In genomic region chr9:97386733-97387503, GRCh38 we compare ENCODE assay signal across 8 cellular contexts. TPM values are rescaled to one million over a fixed set of nuclear protein-coding genes. Genes with fewer than 3 reads are reported as not detected.
DNase-seq lines count a peak whose midpoint lies in the region; ATAC-seq, FAIRE-seq and TF ChIP-seq lines count a peak whose summit lies in the region.

No MANE protein-coding gene starts in this region.

- 47% methylated on average over 28 of the region's 30 CpGs; no CpG with 5 or more reads in 1 of the 2 experiments for WGBS in H1 (ENCODE audit: extremely low coverage in 1 of 2, insufficient coverage in 1 of 2, insufficient read length in 1 of 2, insufficient replicate concordance in 2 of 2, low coverage in 1 of 2, low lambda C conversion rate in 2 of 2, missing lambda C conversion rate in 1 of 2), 2 experiments

- intact Hi-C loops in CD4-positive, alpha-beta memory T cell (cut with micrococcal nuclease): loop anchor here (1.0 kb wide), 1 partner anchor 228 kb away; no protein-coding TSS in a partner anchor

- H3K56ac ChIP-seq in H1 (replicated peaks; ENCODE audit: insufficient read length, low read depth, low read length): no peak overlapping the region

- peaks cover 7% of the 10 kb centered on the region for H3K4me1 ChIP-seq in CD4-positive, alpha-beta memory T cell (ENCODE audit: insufficient read depth, low read length)
- H3K4me1 ChIP-seq in HEK293 (ENCODE audit: control insufficient read depth, insufficient read depth, low read length) (no peaks in the 10 kb centered on the region), H1 (replicated peaks in 1 of 4; ENCODE audit: control insufficient read depth in 3 of 4, insufficient read depth in 4 of 4, low read length in 3 of 4) (peaks cover 0 to 19% (median 9%) of the 10 kb centered on the region in 4 experiments; a peak in 6 of 7 replicates)

- no peak overlapping the region; the same call in 1 of the 2 replicates for H2BK5ac ChIP-seq in H1 (ENCODE audit: low read depth, low read length)

- no peak overlapping the region for H3K4me3 ChIP-seq in CD4-positive, alpha-beta memory T cell (ENCODE audit: low read length in 2 of 2)
- H3K4me3 ChIP-seq in HEK293 (ENCODE audit: low read depth, low read length): no peak overlapping the region
- no peak overlapping the region; a peak in 1 of 8 replicates for H3K4me3 ChIP-seq in H1 (ENCODE audit: extremely low read depth in 1 of 4, insufficient read depth in 2 of 4, low read depth in 3 of 4, low read length in 4 of 4)

- peaks cover 2 to 14% (median 9%) of the 10 kb centered on the region in 4 donors for H3K4me1 Mint-ChIP-seq in CD4-positive, alpha-beta memory T cell
- H3K4me1 Mint-ChIP-seq in memory B cell: peaks cover 14% of the 10 kb centered on the region

- H4K91ac ChIP-seq in H1 (replicated peaks; ENCODE audit: insufficient read length, low read length): no peak overlapping the region

- TF ChIP-seq CTCF in HEK293 (tag by site-specific recombination; IDR thresholded peaks at IDR 0.05) (peak; percentile 80), H1 (IDR thresholded peaks at IDR 0.05; ENCODE audit: control extremely low read depth in 1 of 3, insufficient read depth in 1 of 3, low read depth in 1 of 3, low read length in 3 of 3) (peak; percentile 92 to 99 (median 96))

- H3K9me3 ChIP-seq in CD4-positive, alpha-beta memory T cell (ENCODE audit: control insufficient read depth in 1 of 2, low read length in 2 of 2): no peaks in the 10 kb centered on the region
- H3K9me3 ChIP-seq in HEK293 (ENCODE audit: control insufficient read depth, insufficient read depth, low read depth, low read length) (no peaks in the 10 kb centered on the region), H1 (ENCODE audit: insufficient read depth in 2 of 2, low read depth in 1 of 2, low read length in 1 of 2) (peaks cover 0 to 2% of the 10 kb centered on the region in 2 experiments; a peak in 1 of 4 replicates)

- no peak overlapping the region for H3K14ac ChIP-seq in H1 (ENCODE audit: insufficient read length)

- no peak overlapping the region for H2BK15ac ChIP-seq in H1 (ENCODE audit: low read length)

- no peak for TF ChIP-seq EP300 in H1 (IDR thresholded peaks at IDR 0.05; ENCODE audit: borderline replicate concordance in 1 of 2, low read depth in 2 of 2, low read length in 2 of 2)

- no peaks in the 10 kb centered on the region for H3K36me3 Mint-ChIP-seq in CD4-positive, alpha-beta memory T cell
- H3K36me3 Mint-ChIP-seq in memory B cell: peaks cover 2% of the 10 kb centered on the region

- peaks cover 2 to 7% of the 10 kb centered on the region in 2 donors for H3K27me3 Mint-ChIP-seq in CD4-positive, alpha-beta memory T cell
- H3K27me3 Mint-ChIP-seq in memory B cell: peaks cover 29% of the 10 kb centered on the region

- H3K27me3 ChIP-seq in CD4-positive, alpha-beta memory T cell (ENCODE audit: insufficient read depth, low read length): no peaks in the 10 kb centered on the region
- H3K27me3 ChIP-seq in H1 (replicated peaks in 1 of 4; ENCODE audit: control insufficient read depth in 3 of 4, extremely low read depth in 1 of 4, insufficient read depth in 3 of 4, low read length in 3 of 4): no peaks in the 10 kb centered on the region; a peak in 1 of 7 replicates

- H3K9me3 Mint-ChIP-seq in CD4-positive, alpha-beta memory T cell: no peaks in the 10 kb centered on the region
- no peaks in the 10 kb centered on the region for H3K9me3 Mint-ChIP-seq in memory B cell

- peak overlapping the region in 2 of 8 donors; percentile 22 to 46 for H3K4me3 Mint-ChIP-seq in CD4-positive, alpha-beta memory T cell
- no peak overlapping the region for H3K4me3 Mint-ChIP-seq in memory B cell

- TF ChIP-seq RAD21 in H1 (IDR thresholded peaks at IDR 0.05 in 1 of 2, conservative IDR thresholded peaks at IDR 0.05 in 1 of 2; ENCODE audit: low read depth in 2 of 2, low read length in 2 of 2): peak; percentile 90

- H3K4me2 ChIP-seq in H1 (ENCODE audit: insufficient read depth in 1 of 2, low read depth in 2 of 2, low read length in 2 of 2): peak overlapping the region in 1 of 2 experiments; percentile 42; a peak in 3 of 4 replicates

- POLR2A ChIA-PET in CD4-positive, alpha-beta memory T cell (lab: Charles Lee; ENCODE audit: partially characterized antibody): no interaction called here
- POLR2A ChIA-PET in HEK293 (lab: Yijun Ruan, JAX): no interaction called here
- POLR2A ChIA-PET in H1 (lab: Charles Lee; ENCODE audit: partially characterized antibody): interaction anchor here (0.5 to 1.6 kb wide), 7 partner anchors 8 to 227 kb away, joined by 3 to 7 read pairs (median 4); no protein-coding TSS in a partner anchor

- CTCF ChIA-PET in CD4-positive, alpha-beta memory T cell (lab: Charles Lee; ENCODE audit: partially characterized antibody): interaction anchor here (0.8 to 2.8 kb wide), 12 partner anchors 9 to 530 kb away, joined by 3 to 12 read pairs (median 5); no protein-coding TSS in a partner anchor
- CTCF ChIA-PET in HEK293 (lab: Yijun Ruan, JAX) (interaction anchor here (0.5 to 6.5 kb wide), 35 partner anchors 11 to 1132 kb away, joined by 3 to 80 read pairs (median 4); no protein-coding TSS in a partner anchor), H1 (lab: Charles Lee; ENCODE audit: partially characterized antibody) (interaction anchor here (0.6 to 9.2 kb wide), 37 partner anchors 12 to 599 kb away, joined by 3 to 140 read pairs (median 4); no protein-coding TSS in a partner anchor)

- ATAC-seq in memory B cell (ENCODE audit: low read depth): peak; percentile 28
- no peak for ATAC-seq in HG03378 (IDR thresholded peaks at IDR 0.05; ENCODE audit: unreplicated experiment)

- H3K18ac ChIP-seq in H1 (ENCODE audit: extremely low read depth, low read length): no peak overlapping the region

- H3K23me2 ChIP-seq in H1 (ENCODE audit: low read depth, low read length): no peaks in the 10 kb centered on the region

- H4K20me1 ChIP-seq in H1 (replicated peaks in 1 of 2; ENCODE audit: control insufficient read depth in 1 of 2, insufficient read depth in 2 of 2, low read length in 2 of 2): no peaks in the 10 kb centered on the region

- no peaks in the 10 kb centered on the region for H3K36me3 ChIP-seq in CD4-positive, alpha-beta memory T cell (ENCODE audit: insufficient read depth, low read length)
- H3K36me3 ChIP-seq in HEK293 (ENCODE audit: control insufficient read depth in 2 of 2, insufficient read depth in 1 of 2, low read length in 2 of 2) (no peaks in the 10 kb centered on the region), H1 (ENCODE audit: control insufficient read depth in 2 of 4, insufficient read depth in 4 of 4, low read length in 3 of 4) (no peaks in the 10 kb centered on the region)

- peak overlapping the region; percentile 61; the same call in 1 of the 2 replicates for H2BK12ac ChIP-seq in H1 (ENCODE audit: low read depth, low read length)

- no peaks in the 10 kb centered on the region for H3K79me2 ChIP-seq in H1 (ENCODE audit: control insufficient read depth in 1 of 2, insufficient read depth in 2 of 2, low read length in 2 of 2)

- H3K23ac ChIP-seq in H1 (ENCODE audit: insufficient read length): no peak overlapping the region

- H3K79me1 ChIP-seq in H1 (ENCODE audit: low read depth, low read length): no peaks in the 10 kb centered on the region

- no peak overlapping the region for H3K27ac ChIP-seq in CD4-positive, alpha-beta memory T cell (ENCODE audit: low read depth, low read length)
- no peak overlapping the region for H3K27ac ChIP-seq in HEK293 (ENCODE audit: extremely low read depth, low read depth, low read length)
- H3K27ac ChIP-seq in H1 (ENCODE audit: low read depth, low read length): no peak overlapping the region

- peak; percentile 90 for FAIRE-seq in H1 (lab: Jason Lieb, UNC)

- H4K5ac ChIP-seq in H1 (ENCODE audit: insufficient read length, low read depth, low read length): no peak overlapping the region

- peak overlapping the region; percentile 8; the same call in 1 of the 2 replicates for H4K8ac ChIP-seq in H1 (ENCODE audit: extremely low read depth, insufficient read depth, low read length)

- H2BK20ac ChIP-seq in H1 (ENCODE audit: low read length): no peak overlapping the region

- H2BK120ac ChIP-seq in H1 (replicated peaks; ENCODE audit: low read depth, low read length): no peak overlapping the region

- no peak overlapping the region for H2AK5ac ChIP-seq in H1 (ENCODE audit: low read depth, low read length)

- no peak overlapping the region for H3K4ac ChIP-seq in H1 (replicated peaks; ENCODE audit: insufficient read length, low read depth, low read length)

- peak overlapping the region in 1 of 7 donors; percentile 72 for H3K27ac Mint-ChIP-seq in CD4-positive, alpha-beta memory T cell
- no peak overlapping the region for H3K27ac Mint-ChIP-seq in memory B cell

- DNase-seq in CD4-positive, alpha-beta memory T cell: peak; percentile 43 to 66 (median 57)
- DNase-seq in NCI-H69 (lab: John Stamatoyannopoulos, UW) (peak; percentile 90), H1 (ENCODE audit: low read depth in 1 of 2, low spot score in 2 of 2) (peak; percentile 59 to 99), memory B cell (ENCODE audit: low spot score in 2 of 2) (peak; percentile 62 to 79)
- DNase-seq in activated CD8-positive, alpha-beta memory T cell treated with anti-CD3 and anti-CD28 coated beads for 1 hour (ENCODE audit: extremely low read depth in 1 of 2, low read depth in 1 of 2): peak; percentile 29 to 47
- peak; percentile 72 for DNase-seq in stimulated activated CD8-positive, alpha-beta memory T cell treated with anti-CD3 and anti-CD28 coated beads, Interleukin-15, amount 100 ng/mL, for 24 hours (ENCODE audit: low read depth)

- peak overlapping the region; percentile 33; the same call in 1 of the 2 replicates for H2AFZ ChIP-seq in H1 (ENCODE audit: low read length)

- TF ChIP-seq POLR2A in H1 (IDR thresholded peaks at IDR 0.05; ENCODE audit: control extremely low read depth in 1 of 2, low read depth in 2 of 2, low read length in 2 of 2): no peak

- H3K9ac ChIP-seq in H1 (replicated peaks in 1 of 4; ENCODE audit: extremely low read depth in 1 of 4, low read depth in 3 of 4, low read length in 3 of 4): no peak overlapping the region

TF ChIP-seq in H1, 55 proteins besides CTCF, POLR2A, EP300 and RAD21 (continues in another document):
- no peak for TF ChIP-seq CHD2 (IDR thresholded peaks at IDR 0.05; ENCODE audit: low read length)
- peak; percentile 36; the same call in 1 of the 2 replicates for TF ChIP-seq JUND (IDR thresholded peaks at IDR 0.05; ENCODE audit: low read length)
- TF ChIP-seq YY1 (IDR thresholded peaks at IDR 0.05; ENCODE audit: low read depth, low read length): no peak

RNA-seq across cellular contexts. Expression of gene TDRD7, which starts 25.0 kb away (rescaled TPM):
- total RNA-seq in CD4-positive, alpha-beta memory T cell: 10 to 100 TPM; 12.7 to 13.6 TPM
- 10 to 100 TPM in 1 of 2 donors, 1 to 10 TPM in 1; 5.6 to 10.1 TPM for polyA plus RNA-seq in CD4-positive, alpha-beta memory T cell
- total RNA-seq in H1 (2021; fragmentation: NEBNext Ultra II Directional; extraction: Animal tissue kit (Norgen Biotek cat#: 25700)): 2.1 and 2.3 TPM in 2 replicates
- polyA plus RNA-seq in H1 (2011; rRNA removed): 0.63 and 1.2 TPM in 2 replicates
- polyA plus RNA-seq in H1 (2011; cell fraction: cytosol; rRNA removed): 1.1 TPM
- 0.67 TPM for polyA plus RNA-seq in H1 (2011; cell fraction: nucleus; rRNA removed)
- 1.6 to 1.9 TPM (median 1.8 TPM) in 4 replicates for polyA plus RNA-seq in H1 (2012, experiment 1 of 2)
- 0.14 TPM for polyA plus RNA-seq in H1 (2012, experiment 2 of 2)
- 1.7 TPM for polyA plus RNA-seq in H1 (2013, experiment 1 of 2)
- polyA plus RNA-seq in H1 (2013, experiment 2 of 2): 1.5 TPM
- 1.5 and 2.4 TPM in 2 replicates for polyA minus RNA-seq in H1 (2011; rRNA and poly(A)+ RNA removed)
- polyA minus RNA-seq in H1 (2011; cell fraction: cytosol; rRNA and poly(A)+ RNA removed): 0.73 TPM
- polyA minus RNA-seq in H1 (2011; cell fraction: nucleus; rRNA and poly(A)+ RNA removed): 2.1 TPM

Comparison
In these comparisons a context has a peak if more than half of its experiments do, and no peak if none do; other contexts are left out.
1. DNase-seq: peak in every context shown above with its lines; median percentile 90 in NCI-H69; 79 in H1; 72 in stimulated activated CD8-positive, alpha-beta memory T cell treated with anti-CD3 and anti-CD28 coated beads, Interleukin-15, amount 100 ng/mL, for 24 hours; 70 in memory B cell; 57 in CD4-positive, alpha-beta memory T cell; 38 in activated CD8-positive, alpha-beta memory T cell treated with anti-CD3 and anti-CD28 coated beads for 1 hour.